In genomic region chr13:109348514-109349340, GRCh38 we compare ENCODE assay signal across 16 cellular contexts.
DNase-seq lines count a peak whose midpoint lies in the region; ATAC-seq, FAIRE-seq and TF ChIP-seq lines count a peak whose summit lies in the region.
"Had no signal": no experiment of that assay in that cellular context is flagged by ENCODE, and none has a peak within 500 bp of the region (broad histone marks: within the 10 kb centered on the region; RNA-seq: fewer than 3 reads in every experiment).

No MANE protein-coding gene starts in this region.

- peak overlapping the region; percentile 76 for H3K4me2 ChIP-seq in PC-3 (ENCODE audit: low read length)

- POLR2A ChIA-PET in PC-3 (lab: Charles Lee; ENCODE audit: unreplicated experiment) = no interaction called here

- H3F3A ChIP-seq in PC-3 (ENCODE audit: low read length, unreplicated experiment) = peaks cover 8% of the 10 kb centered on the region

- no peaks in the 10 kb centered on the region for H3K36me3 Mint-ChIP-seq in osteocyte (ENCODE audit: unreplicated experiment)
- H3K36me3 Mint-ChIP-seq: CD14-positive monocyte had no signal

- no peak overlapping the region for H2AFZ ChIP-seq in PC-3 (ENCODE audit: low read length)

- H3K4me3 ChIP-seq in PC-3 (ENCODE audit: low read length) = no peak overlapping the region
- H3K4me3 ChIP-seq: body of pancreas had no signal

- intact Hi-C loops in PC-3 (cut with micrococcal nuclease) (loop anchor here (5.0 to 10.0 kb wide), 4 partner anchors 76 to 766 kb away; no protein-coding TSS in a partner anchor), left ventricle myocardium superior (cut with micrococcal nuclease) (no loop called here)

- no TSS peak for BruUV-seq in PC-3 (replicated peaks; lab: Mats Ljungman, UMichigan)

- H3K27ac Mint-ChIP-seq in osteocyte (ENCODE audit: unreplicated experiment) = peak overlapping the region; percentile 56
- H3K27ac Mint-ChIP-seq: H9 had no signal

- peaks cover 35% of the 10 kb centered on the region for H3K4me1 ChIP-seq in PC-3 (ENCODE audit: insufficient read depth, low read length)
- H3K4me1 ChIP-seq: body of pancreas had no signal

- H3K4me1 Mint-ChIP-seq in osteocyte (ENCODE audit: unreplicated experiment) = peaks cover 30% of the 10 kb centered on the region
- H3K4me1 Mint-ChIP-seq: CD14-positive monocyte, H9 had no signal

- H3K27me3 ChIP-seq in PC-3 (ENCODE audit: low read length) = no peaks in the 10 kb centered on the region
- H3K27me3 ChIP-seq: body of pancreas had no signal

- no peaks in the 10 kb centered on the region for H3K9me2 ChIP-seq in PC-3 (replicated peaks; ENCODE audit: low read length)

- H3K27ac ChIP-seq in PC-3 (ENCODE audit: low read length) = peak overlapping the region; percentile 63
- H3K27ac ChIP-seq: body of pancreas had no signal

- no peaks in the 10 kb centered on the region for H3K27me3 Mint-ChIP-seq in osteocyte (ENCODE audit: unreplicated experiment)

- no peak overlapping the region for H3K9ac ChIP-seq in PC-3 (ENCODE audit: low read length)

- no peaks in the 10 kb centered on the region for H3K9me3 Mint-ChIP-seq in osteocyte (ENCODE audit: unreplicated experiment)
- H3K9me3 Mint-ChIP-seq: H9 had no signal

- no peak overlapping the region for H3K4me3 Mint-ChIP-seq in osteocyte (ENCODE audit: unreplicated experiment)
- H3K4me3 Mint-ChIP-seq: CD14-positive monocyte, H9 had no signal

- peak; percentile 23 for FAIRE-seq in endometrium (lab: Jason Lieb, UNC)
- FAIRE-seq: GM12891 had no signal

- no peaks in the 10 kb centered on the region for H3K9me3 ChIP-seq in PC-3 (ENCODE audit: low read length)
- H3K9me3 ChIP-seq: body of pancreas had no signal

- H3K79me2 ChIP-seq in PC-3 (ENCODE audit: low read length) = no peaks in the 10 kb centered on the region

- TF ChIP-seq CTCF in PC-3 (conservative IDR thresholded peaks at IDR 0.05; ENCODE audit: low read depth, low read length) (no peak), osteocyte (IDR thresholded peaks at IDR 0.05) (no peak)

- CTCF ChIA-PET in PC-3 (lab: Charles Lee) = no interaction called here

- DNase-seq in GM04503 (ENCODE audit: low read depth) (peak; percentile 12), PC-3 (peak; percentile 59), osteocyte (ENCODE audit: extremely low spot score, unreplicated experiment) (no peak), left ventricle myocardium superior (no peak)
- no peak for DNase-seq in stimulated activated CD4-positive, alpha-beta T cell treated with anti-CD3 and anti-CD28 coated beads, Interleukin-4, amount 100 ng/mL, for 1 hour
- DNase-seq: activated gamma-delta T cell treated with Interleukin-2 at 50 U/mL for 16 hours; body of pancreas; effector CD8-positive, alpha-beta T cell; H9; NCI-H524; OCI-M1; stimulated activated naive CD4-positive, alpha-beta T cell treated with Interleukin-2 at 50 U/mL for 16 hours had no signal

- H3K36me3 ChIP-seq in PC-3 (ENCODE audit: low read depth, low read length) = no peaks in the 10 kb centered on the region

- no peaks in the 10 kb centered on the region for H4K20me1 ChIP-seq in PC-3 (ENCODE audit: low read length)

- ATAC-seq in PC-3 = peak; percentile 72
- no peak for ATAC-seq in HG02571 (IDR thresholded peaks at IDR 0.05; ENCODE audit: unreplicated experiment)
- no peak for ATAC-seq in left ventricle myocardium superior
- ATAC-seq: body of pancreas had no signal

Comparison
In these comparisons a context has a peak if more than half of its experiments do, and no peak if none do; other contexts are left out.
1. DNase-seq: peak in GM04503 (single experiment) and PC-3 (single experiment); none in osteocyte (single experiment), stimulated activated CD4-positive, alpha-beta T cell treated with anti-CD3 and anti-CD28 coated beads, Interleukin-4, amount 100 ng/mL, for 1 hour (single experiment) and left ventricle myocardium superior (single experiment).